34 cellular contexts compared by ENCODE assay signal in the genomic region with DNA sequence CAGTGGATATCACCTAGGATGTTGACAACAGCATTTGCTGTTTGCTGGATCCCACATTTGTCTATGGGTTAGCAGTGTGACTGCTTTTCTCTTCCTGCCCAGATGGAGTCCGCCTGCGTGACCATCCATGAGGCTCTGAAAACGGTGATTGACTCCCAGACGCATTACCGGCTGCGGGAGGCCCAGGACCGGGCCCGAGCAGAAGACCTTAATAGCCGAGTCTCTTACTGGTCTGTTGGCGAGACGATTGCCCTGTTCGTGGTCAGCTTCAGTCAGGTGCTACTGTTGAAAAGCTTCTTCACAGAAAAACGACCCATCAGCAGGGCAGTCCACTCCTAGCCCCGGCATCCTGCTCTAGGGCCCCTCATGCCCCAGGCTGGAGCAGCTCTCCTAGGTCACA. TPM values are rescaled to one million over a fixed set of nuclear protein-coding genes. Genes with fewer than 3 reads are reported as not detected.
"Had no signal": no experiment of that assay in that cellular context is flagged by ENCODE, and none has a peak within 500 bp of the region (broad histone marks: within the 10 kb centered on the region; RNA-seq: fewer than 3 reads in every experiment).

No MANE protein-coding gene starts in this region.

- H3K27me3 Mint-ChIP-seq: naive thymus-derived CD8-positive, alpha-beta T cell; natural killer cell treated with Interleukin-12 subunit alpha and Interleukin-12 subunit beta and Interleukin-15 and Interleukin-18, amount 100 ng/mL, for 72 hours; progenitor cell of endocrine pancreas; stimulated activated naive B cell treated with anti-CD40 and anti-IgM and Interleukin-4, amounts not matched to agents 10 μg/mL and 1 μg/mL and 100 μg/mL, for 72 hours; stimulated activated naive CD8-positive, alpha-beta T cell treated with anti-CD3 and anti-CD28 coated beads, Interleukin-15, Interleukin-2, amounts not matched to agents 100 ng/mL and 50 ng/mL, for 24 hours had no signal

- H3K4me3 ChIP-seq: pancreas, psoas muscle, right lobe of liver, sigmoid colon, stomach, thoracic aorta, thyroid gland, tibial nerve, upper lobe of left lung, vagina had no signal

- FAIRE-seq: pancreas, small intestine, urothelium cell line had no signal

- H3K27ac ChIP-seq: neutrophil, pancreas, psoas muscle, right lobe of liver, sigmoid colon, stomach, thoracic aorta, thyroid gland, tibial nerve, upper lobe of left lung, vagina had no signal

- H3K9me3 Mint-ChIP-seq: naive thymus-derived CD8-positive, alpha-beta T cell; natural killer cell treated with Interleukin-12 subunit alpha and Interleukin-12 subunit beta and Interleukin-15 and Interleukin-18, amount 100 ng/mL, for 72 hours; neural crest cell; stimulated activated effector memory CD8-positive, alpha-beta T cell treated with anti-CD3 and anti-CD28 coated beads, Interleukin-12 subunit alpha, Interleukin-12 subunit beta, amount 100 ng/mL, for 72 hours; stimulated activated naive CD8-positive, alpha-beta T cell treated with anti-CD3 and anti-CD28 coated beads, Interleukin-15, Interleukin-2, amounts not matched to agents 100 ng/mL and 50 ng/mL, for 24 hours had no signal

- H3K27me3 ChIP-seq: neutrophil, pancreas, right lobe of liver, sigmoid colon, stomach, thyroid gland, tibial nerve, upper lobe of left lung, vagina had no signal

- H3K4me3 Mint-ChIP-seq: naive thymus-derived CD8-positive, alpha-beta T cell; natural killer cell treated with Interleukin-12 subunit alpha and Interleukin-12 subunit beta and Interleukin-15 and Interleukin-18, amount 100 ng/mL, for 72 hours; nephron progenitor cell; neural crest cell; stimulated activated effector memory CD8-positive, alpha-beta T cell treated with anti-CD3 and anti-CD28 coated beads, Interleukin-12 subunit alpha, Interleukin-12 subunit beta, amount 100 ng/mL, for 72 hours; stimulated activated naive B cell treated with anti-CD40 and anti-IgM and Interleukin-4, amounts not matched to agents 10 μg/mL and 1 μg/mL and 100 μg/mL, for 72 hours; stimulated activated naive CD8-positive, alpha-beta T cell treated with anti-CD3 and anti-CD28 coated beads, Interleukin-15, Interleukin-2, amounts not matched to agents 100 ng/mL and 50 ng/mL, for 24 hours had no signal

- H3K4me1 ChIP-seq: pancreas, psoas muscle, right lobe of liver, sigmoid colon, tibial nerve, upper lobe of left lung had no signal

- H3K9me3 ChIP-seq: neutrophil, pancreas, psoas muscle, right lobe of liver, sigmoid colon, stomach, thoracic aorta, thyroid gland, upper lobe of left lung, vagina had no signal

- H3K27ac Mint-ChIP-seq: natural killer cell treated with Interleukin-12 subunit alpha and Interleukin-12 subunit beta and Interleukin-15 and Interleukin-18, amount 100 ng/mL, for 72 hours; nephron progenitor cell; progenitor cell of endocrine pancreas; stimulated activated effector memory CD8-positive, alpha-beta T cell treated with anti-CD3 and anti-CD28 coated beads, Interleukin-12 subunit alpha, Interleukin-12 subunit beta, amount 100 ng/mL, for 72 hours; stimulated activated naive B cell treated with anti-CD40 and anti-IgM and Interleukin-4, amounts not matched to agents 10 μg/mL and 1 μg/mL and 100 μg/mL, for 72 hours; stimulated activated naive CD8-positive, alpha-beta T cell treated with anti-CD3 and anti-CD28 coated beads, Interleukin-15, Interleukin-2, amounts not matched to agents 100 ng/mL and 50 ng/mL, for 24 hours had no signal

- H3K4me1 Mint-ChIP-seq: nephron progenitor cell, neural crest cell had no signal

- DNase-seq: naive thymus-derived CD8-positive, alpha-beta T cell; nephron progenitor cell; nucleus accumbens; pancreas; psoas muscle; right cardiac atrium; right lobe of liver; sigmoid colon; small intestine; stimulated activated CD4-positive, alpha-beta T cell treated with anti-CD3 and anti-CD28 coated beads, Interleukin-15, amount 100 ng/mL, for 24 hours; stimulated activated CD4-positive, alpha-beta T cell treated with anti-CD3 and anti-CD28 coated beads, Interleukin-2, amount 100 ng/mL, for 24 hours; stimulated activated CD4-positive, alpha-beta T cell treated with anti-CD3 and anti-CD28 coated beads, Interleukin-2, amount 100 ng/mL, for 48 hours; stimulated activated CD4-positive, alpha-beta T cell treated with anti-CD3 and anti-CD28 coated beads, Interleukin-4, amount 100 ng/mL, for 24 hours; stimulated activated naive B cell treated with anti-CD40 and anti-IgM and Interleukin-4, amounts not matched to agents 10 μg/mL and 1 μg/mL and 100 μg/mL, for 72 hours; stimulated activated naive CD4-positive, alpha-beta T cell treated with Interleukin-2 at 50 U/mL for 16 hours; stomach; trophoblast cell had no signal

RNA-seq across cellular contexts. Expression of a gene that starts 39.4 kb away (rescaled TPM):
- total RNA-seq: naive thymus-derived CD8-positive, alpha-beta T cell; natural killer cell treated with Interleukin-12 subunit alpha and Interleukin-12 subunit beta and Interleukin-15 and Interleukin-18, amount 100 ng/mL, for 72 hours; neural crest cell; omental fat pad; progenitor cell of endocrine pancreas; psoas muscle; renal cortical epithelial cell; right cardiac atrium; right lobe of liver; skeletal muscle tissue; stomach; subcutaneous adipose tissue; thoracic aorta; tibial nerve; upper lobe of left lung; ureter had no signal
- polyA plus RNA-seq: naive thymus-derived CD8-positive, alpha-beta T cell; sigmoid colon; stomach had no signal
